11 cellular contexts compared by ENCODE assay signal in genomic region chr16:66473654-66474519, GRCh38. TPM values are rescaled to one million over a fixed set of nuclear protein-coding genes. Genes with fewer than 3 reads are reported as not detected.
DNase-seq lines count a peak whose midpoint lies in the region; ATAC-seq, FAIRE-seq and TF ChIP-seq lines count a peak whose summit lies in the region.
"Had no signal": no experiment of that assay in that cellular context is flagged by ENCODE, and none has a peak within 500 bp of the region (broad histone marks: within the 10 kb centered on the region; RNA-seq: fewer than 3 reads in every experiment).

No MANE protein-coding gene starts in this region.

- no peaks in the 10 kb centered on the region for H3K36me3 Mint-ChIP-seq in activated CD4-positive, alpha-beta T cell treated with anti-CD3 and anti-CD28 coated beads, Interleukin-2, amount 10 ng/mL, durations not matched to agents 7 days and 5 days (ENCODE audit: low read depth)
- no peaks in the 10 kb centered on the region for H3K36me3 Mint-ChIP-seq in activated T-helper 17 cell treated with anti-CD3 and anti-CD28 coated beads, Interleukin-2, amount 50 U/mL, for 72 hours (ENCODE audit: low read depth)
- H3K36me3 Mint-ChIP-seq in osteocyte (ENCODE audit: unreplicated experiment): no peaks in the 10 kb centered on the region

- H3K4me3 Mint-ChIP-seq in activated CD4-positive, alpha-beta T cell treated with anti-CD3 and anti-CD28 coated beads, Interleukin-2, amount 10 ng/mL, durations not matched to agents 7 days and 5 days: no peak overlapping the region
- no peak overlapping the region for H3K4me3 Mint-ChIP-seq in activated T-helper 17 cell treated with anti-CD3 and anti-CD28 coated beads, Interleukin-2, amount 50 U/mL, for 72 hours
- H3K4me3 Mint-ChIP-seq in osteocyte (ENCODE audit: unreplicated experiment): no peak overlapping the region

- no peak for ATAC-seq in activated T-helper 17 cell treated with anti-CD3 and anti-CD28 coated beads, Interleukin-2, amount 50 U/mL, for 72 hours (replicated peaks)
- no peak for ATAC-seq in GM21737 (IDR thresholded peaks at IDR 0.05; ENCODE audit: unreplicated experiment)

- H3K27ac Mint-ChIP-seq in activated CD4-positive, alpha-beta T cell treated with anti-CD3 and anti-CD28 coated beads, Interleukin-2, amount 10 ng/mL, durations not matched to agents 7 days and 5 days: peak overlapping the region; percentile 58
- H3K27ac Mint-ChIP-seq in activated T-helper 17 cell treated with anti-CD3 and anti-CD28 coated beads, Interleukin-2, amount 50 U/mL, for 72 hours: peak overlapping the region; percentile 81
- H3K27ac Mint-ChIP-seq in osteocyte (ENCODE audit: unreplicated experiment): no peak overlapping the region

- POLR2A ChIA-PET in activated CD4-positive, alpha-beta T cell treated with anti-CD3 and anti-CD28 coated beads, Interleukin-2, amount 10 ng/mL, durations not matched to agents 7 days and 5 days (lab: Charles Lee): no interaction called here

- DNase-seq in activated CD4-positive, alpha-beta T cell treated with anti-CD3 and anti-CD28 coated beads, Interleukin-2, amount 10 ng/mL, durations not matched to agents 7 days and 5 days: no peak
- no peak for DNase-seq in activated CD4-positive, alpha-beta T cell treated with anti-CD3 and anti-CD28 coated beads for 4 hours
- DNase-seq in NCI-H1092 treated with DMSO at 0.1 percent for 48 hours (lab: John Stamatoyannopoulos, UW): peak; percentile 63
- peak; percentile 75 for DNase-seq in osteocyte (ENCODE audit: extremely low spot score, unreplicated experiment)
- DNase-seq in RCC 7860 (ENCODE audit: low spot score): no peak
- no peak for DNase-seq in activated naive CD4-positive, alpha-beta T cell (lab: John Stamatoyannopoulos, UW)
- DNase-seq: left ventricle myocardium inferior, uterus had no signal

- H3K27me3 Mint-ChIP-seq in activated CD4-positive, alpha-beta T cell treated with anti-CD3 and anti-CD28 coated beads, Interleukin-2, amount 10 ng/mL, durations not matched to agents 7 days and 5 days: peaks cover 2% of the 10 kb centered on the region
- peaks cover 9% of the 10 kb centered on the region for H3K27me3 Mint-ChIP-seq in activated T-helper 17 cell treated with anti-CD3 and anti-CD28 coated beads, Interleukin-2, amount 50 U/mL, for 72 hours
- peaks cover 30% of the 10 kb centered on the region for H3K27me3 Mint-ChIP-seq in osteocyte (ENCODE audit: unreplicated experiment)

- H3K4me1 Mint-ChIP-seq in activated CD4-positive, alpha-beta T cell treated with anti-CD3 and anti-CD28 coated beads, Interleukin-2, amount 10 ng/mL, durations not matched to agents 7 days and 5 days: peaks cover 44% of the 10 kb centered on the region
- H3K4me1 Mint-ChIP-seq in activated T-helper 17 cell treated with anti-CD3 and anti-CD28 coated beads, Interleukin-2, amount 50 U/mL, for 72 hours: peaks cover 17% of the 10 kb centered on the region
- H3K4me1 Mint-ChIP-seq in osteocyte (ENCODE audit: unreplicated experiment): peaks cover 2% of the 10 kb centered on the region

- no peaks in the 10 kb centered on the region for H3K9me3 Mint-ChIP-seq in activated CD4-positive, alpha-beta T cell treated with anti-CD3 and anti-CD28 coated beads, Interleukin-2, amount 10 ng/mL, durations not matched to agents 7 days and 5 days
- H3K9me3 Mint-ChIP-seq in activated T-helper 17 cell treated with anti-CD3 and anti-CD28 coated beads, Interleukin-2, amount 50 U/mL, for 72 hours: no peaks in the 10 kb centered on the region
- no peaks in the 10 kb centered on the region for H3K9me3 Mint-ChIP-seq in osteocyte (ENCODE audit: unreplicated experiment)

- no peak for FAIRE-seq in RCC 7860 (lab: Jason Lieb, UNC)

- no peak for TF ChIP-seq CTCF in osteocyte (IDR thresholded peaks at IDR 0.05)

- CTCF ChIA-PET in activated CD4-positive, alpha-beta T cell treated with anti-CD3 and anti-CD28 coated beads, Interleukin-2, amount 10 ng/mL, durations not matched to agents 7 days and 5 days (lab: Charles Lee): interaction anchor here (0.7 to 3.2 kb wide), 8 partner anchors 8 to 134 kb away, joined by 3 to 17 read pairs (median 6); no protein-coding TSS in a partner anchor

RNA-seq across cellular contexts. Expression of gene BEAN1, which starts 46.8 kb away (rescaled TPM):
- total RNA-seq in activated CD4-positive, alpha-beta T cell treated with anti-CD3 and anti-CD28 coated beads, Interleukin-2, amount 10 ng/mL, durations not matched to agents 7 days and 5 days: not detected
- not detected for total RNA-seq in activated T-helper 17 cell treated with anti-CD3 and anti-CD28 coated beads, Interleukin-2, amount 50 U/mL, for 72 hours
- 0.39 and 0.97 TPM in 2 replicates for total RNA-seq in osteocyte
- total RNA-seq: activated CD8-positive, alpha-beta memory T cell treated with anti-CD3 and anti-CD28 coated beads for 36 hours had no signal

Comparison
In these comparisons a context has a peak if more than half of its experiments do, and no peak if none do; other contexts are left out.
1. DNase-seq: peak in NCI-H1092 treated with DMSO at 0.1 percent for 48 hours (single experiment) and osteocyte (single experiment); none in activated CD4-positive, alpha-beta T cell treated with anti-CD3 and anti-CD28 coated beads, Interleukin-2, amount 10 ng/mL, durations not matched to agents 7 days and 5 days (single experiment), activated CD4-positive, alpha-beta T cell treated with anti-CD3 and anti-CD28 coated beads for 4 hours (0 of 2), RCC 7860 (single experiment) and activated naive CD4-positive, alpha-beta T cell (0 of 4).